In the genomic region with DNA sequence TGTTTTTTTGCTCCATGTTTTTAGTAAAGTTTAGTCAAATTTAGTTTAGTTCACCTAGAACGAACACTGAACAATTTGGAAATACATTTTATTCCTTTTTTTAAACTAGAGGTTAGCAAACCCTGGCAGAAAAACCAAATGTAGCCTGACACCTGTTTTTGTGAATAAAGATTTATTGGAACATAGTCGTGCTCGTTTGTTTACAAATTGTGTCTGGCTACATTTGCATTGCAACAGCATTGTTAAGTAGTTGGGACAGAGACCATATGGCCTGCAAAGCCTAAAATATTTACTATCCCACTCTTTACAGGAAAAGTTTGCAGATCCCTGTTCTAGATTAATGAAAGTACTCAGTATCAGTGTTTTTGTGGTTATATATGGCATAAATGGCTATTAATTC, we compare ENCODE assay signal across 27 cellular contexts.
"Had no signal": no experiment of that assay in that cellular context is flagged by ENCODE, and none has a peak within 500 bp of the region (broad histone marks: within the 10 kb centered on the region; RNA-seq: fewer than 3 reads in every experiment).

No MANE protein-coding gene starts in this region.

- H3K27me3 ChIP-seq: colonic mucosa, esophagus muscularis mucosa, ovary, right lobe of liver, suprapubic skin had no signal

- H3K36me3 ChIP-seq: colonic mucosa, esophagus muscularis mucosa, left ventricle myocardium inferior, lower lobe of right lung, ovary, right lobe of liver had no signal

- H3K4me3 Mint-ChIP-seq: dendritic cell treated with granulocyte-macrophage colony-stimulating factor and Interleukin-4, amounts not matched to agents 40 ng/mL and 50 ng/mL, for 4 days; endodermal cell; immature natural killer cell; natural killer cell; stimulated activated naive CD8-positive, alpha-beta T cell treated with anti-CD3 and anti-CD28 coated beads, Interleukin-15, amount 100 ng/mL, for 72 hours had no signal

- H3K4me2 ChIP-seq: smooth muscle cell had no signal

- H3K27ac Mint-ChIP-seq: dendritic cell treated with granulocyte-macrophage colony-stimulating factor and Interleukin-4, amounts not matched to agents 40 ng/mL and 50 ng/mL, for 4 days; endodermal cell; immature natural killer cell; natural killer cell; stimulated activated naive CD8-positive, alpha-beta T cell treated with anti-CD3 and anti-CD28 coated beads, Interleukin-15, amount 100 ng/mL, for 72 hours had no signal

- H3K4me1 ChIP-seq: colonic mucosa, left ventricle myocardium inferior, lower lobe of right lung, right lobe of liver, suprapubic skin had no signal

- ATAC-seq: left colon; lower lobe of right lung; natural killer cell; right lobe of liver; stimulated activated naive CD8-positive, alpha-beta T cell treated with anti-CD3 and anti-CD28 coated beads, Interleukin-15, amount 100 ng/mL, for 72 hours had no signal

- H3K9me3 Mint-ChIP-seq: dendritic cell treated with granulocyte-macrophage colony-stimulating factor and Interleukin-4, amounts not matched to agents 40 ng/mL and 50 ng/mL, for 4 days; endodermal cell; natural killer cell; stimulated activated naive CD8-positive, alpha-beta T cell treated with anti-CD3 and anti-CD28 coated beads, Interleukin-15, amount 100 ng/mL, for 72 hours had no signal

- H3K27ac ChIP-seq: colonic mucosa, epithelial cell of prostate, esophagus muscularis mucosa, left ventricle myocardium inferior, lower lobe of right lung, ovary, right lobe of liver, suprapubic skin had no signal

- H3K4me3 ChIP-seq: colonic mucosa, esophagus muscularis mucosa, left ventricle myocardium inferior, lower lobe of right lung, ovary, right lobe of liver, smooth muscle cell, suprapubic skin had no signal

- H3K9me3 ChIP-seq: colonic mucosa, esophagus muscularis mucosa, left ventricle myocardium inferior, lower lobe of right lung, ovary, right lobe of liver, suprapubic skin had no signal

- H3K4me1 Mint-ChIP-seq: immature natural killer cell; natural killer cell; stimulated activated naive CD8-positive, alpha-beta T cell treated with anti-CD3 and anti-CD28 coated beads, Interleukin-15, amount 100 ng/mL, for 72 hours had no signal

- H3K36me3 Mint-ChIP-seq: immature natural killer cell, natural killer cell had no signal

- H3K27me3 Mint-ChIP-seq: dendritic cell treated with granulocyte-macrophage colony-stimulating factor and Interleukin-4, amounts not matched to agents 40 ng/mL and 50 ng/mL, for 4 days had no signal

- DNase-seq: colonic mucosa; effector CD8-positive, alpha-beta T cell; endodermal cell; foreskin melanocyte; hypothalamus; immature natural killer cell; islet precursor cell; kidney glomerular epithelial cell; left colon; left ventricle myocardium inferior; lower lobe of right lung; natural killer cell; occipital lobe; ovary; right lobe of liver; stimulated activated CD4-positive, alpha-beta T cell treated with anti-CD3 and anti-CD28 coated beads, Interleukin-12 subunit alpha, Interleukin-12 subunit beta, amount 100 ng/mL, for 4 hours; stimulated activated CD4-positive, alpha-beta T cell treated with anti-CD3 and anti-CD28 coated beads, Interleukin-1b, Interleukin-23, amount 100 ng/mL, for 48 hours; stimulated activated CD4-positive, alpha-beta T cell treated with anti-CD3 and anti-CD28 coated beads, Interleukin-4, amount 100 ng/mL, for 1 hour; stimulated activated CD8-positive, alpha-beta memory T cell treated with anti-CD3 and anti-CD28 coated beads, Interleukin-4, amount 100 ng/mL, for 48 hours; stimulated activated naive CD4-positive, alpha-beta T cell; stimulated activated naive CD8-positive, alpha-beta T cell treated with anti-CD3 and anti-CD28 coated beads, Interleukin-15, amount 100 ng/mL, for 72 hours; trophoblast cell had no signal
